ENCODE assay signal across 11 cellular contexts in the genomic region with DNA sequence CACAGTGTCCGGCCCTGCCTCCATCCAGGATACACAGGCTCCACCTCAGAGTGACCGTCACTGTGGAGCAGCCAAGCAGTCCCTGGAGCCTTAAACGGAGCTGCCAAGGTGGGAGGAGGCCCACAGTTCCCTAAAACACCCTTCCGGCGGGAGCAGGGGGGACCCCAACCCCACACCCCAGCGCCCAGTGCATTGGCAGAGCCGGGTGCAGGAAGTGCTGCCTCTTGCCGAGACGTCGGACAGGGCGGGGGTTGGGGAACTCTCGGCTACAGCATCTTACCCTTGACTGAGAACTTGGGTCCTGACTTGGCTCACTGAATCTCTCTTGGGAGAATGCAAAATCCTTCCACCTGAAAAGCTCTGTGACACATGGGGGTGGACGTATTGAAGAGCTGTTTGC.
"Had no signal": no experiment of that assay in that cellular context is flagged by ENCODE, and none has a peak within 500 bp of the region (broad histone marks: within the 10 kb centered on the region; RNA-seq: fewer than 3 reads in every experiment).

No MANE protein-coding gene starts in this region.

- H3K36me3 ChIP-seq: HAP-1 had no signal

- DNase-seq: GM23248, GOT3, HFFc6, IMR-90, KBM-7 had no signal

- H3K9me3 ChIP-seq: HAP-1 had no signal

- H3K4me1 ChIP-seq: HAP-1 had no signal

- H2AFZ ChIP-seq: GM23248 had no signal

- H3K4me2 ChIP-seq: KMS-11 had no signal

- H3K27ac ChIP-seq: GM23248, HL-60, KMS-11 had no signal

- H3K9ac ChIP-seq: GM23248, KMS-11 had no signal

- FAIRE-seq: H54, HepG2 had no signal

- ATAC-seq: HCT116, HepG2 had no signal

- H3K4me3 ChIP-seq: GM23248, HAP-1 had no signal
